7 cellular contexts compared by ENCODE assay signal in genomic region chr6:29926795-29927427, GRCh38. TPM values are rescaled to one million over a fixed set of nuclear protein-coding genes. Genes with fewer than 3 reads are reported as not detected.
DNase-seq lines count a peak whose midpoint lies in the region; ATAC-seq and FAIRE-seq lines count a peak whose summit lies in the region.

No MANE protein-coding gene starts in this region.

- peak; percentile 90 for ATAC-seq in left colon

- DNase-seq in GM19239 (ENCODE audit: insufficient read length, low spot score) (peak; percentile 50), HuH-7 (ENCODE audit: low spot score) (peak; percentile 41), caudate nucleus (lab: John Stamatoyannopoulos, UW) (peak in 31 of 61 donors; percentile 5 to 71 (median 20)), left colon (peak; percentile 87 to 91), ACHN (no peak)
- peak; percentile 72 for DNase-seq in activated CD4-positive, CD25-positive, alpha-beta regulatory T cell treated with anti-CD3 and anti-CD28 coated beads, Interleukin-2, amount 50 U/mL, for 16 hours (ENCODE audit: low read depth, low spot score)
- peak; percentile 73 to 81 for DNase-seq in stimulated activated CD4-positive, alpha-beta T cell treated with anti-CD3 and anti-CD28 coated beads, Interleukin-4, amount 100 ng/mL, for 48 hours (ENCODE audit: low read depth in 2 of 2)

- FAIRE-seq in GM19239 (lab: Jason Lieb, UNC), result peak; percentile 93

- peak overlapping the region; percentile 83 for H3K27ac ChIP-seq in caudate nucleus (ENCODE audit: low read depth, low read length)

- in situ Hi-C loops in ACHN (cut with HindIII; ENCODE audit: low pct_ligation_motif_present, low pct_unique_long_range_greater_than_20kb, low sequenced_read_pairs), result no loop called here

- intact Hi-C loops in left colon (cut with DNase I, micrococcal nuclease), result no loop called here

RNA-seq across cellular contexts. Expression of gene HLA-A, which starts 15.4 kb away (rescaled TPM):
- 1,000 to 10,000 TPM; 1,119 to 1,618 TPM for total RNA-seq in left colon
